8 cellular contexts compared by ENCODE assay signal in genomic region chr6:33419580-33420492, GRCh38. TPM values are rescaled to one million over a fixed set of nuclear protein-coding genes. Genes with fewer than 3 reads are reported as not detected.
DNase-seq lines count a peak whose midpoint lies in the region; ATAC-seq and TF ChIP-seq lines count a peak whose summit lies in the region.

SYNGAP1 (plus strand) TSS chr6:33420065; CDS start chr6:33420265, 200 bp downstream.

- intact Hi-C loops in activated T-helper 1 cell treated with anti-CD3 and anti-CD28 coated beads, Interleukin-12 subunit alpha, Interleukin-12 subunit beta, Interleukin-2, Interleukin-4 antibody, amounts not matched to agents 30 ng/mL and 10 ng/mL and 1 ng/mL, durations not matched to agents 14 hours and 24 hours and 36 hours (cut with micrococcal nuclease): loop anchor here (2.0 to 10.0 kb wide), 6 partner anchors 151 to 1799 kb away; partner anchors contain the start of genes AGPAT1, LEMD2, PRRC2A and PSMB8

- peak within 1 kb of the TSS; percentile 95 for H3K4me3 Mint-ChIP-seq in activated T-helper 1 cell treated with anti-CD3 and anti-CD28 coated beads, Interleukin-12 subunit alpha, Interleukin-12 subunit beta, Interleukin-2, Interleukin-4 antibody, amounts not matched to agents 30 ng/mL and 10 ng/mL and 1 ng/mL, durations not matched to agents 14 hours and 24 hours and 36 hours

- H3K4me1 Mint-ChIP-seq in activated T-helper 1 cell treated with anti-CD3 and anti-CD28 coated beads, Interleukin-12 subunit alpha, Interleukin-12 subunit beta, Interleukin-2, Interleukin-4 antibody, amounts not matched to agents 30 ng/mL and 10 ng/mL and 1 ng/mL, durations not matched to agents 14 hours and 24 hours and 36 hours (ENCODE audit: low read depth): peaks cover 72% of the 10 kb centered on the region

- ATAC-seq in GM18505 (IDR thresholded peaks at IDR 0.05; ENCODE audit: unreplicated experiment): no peak
- ATAC-seq in HG02840 (IDR thresholded peaks at IDR 0.05; ENCODE audit: low FRiP score, unreplicated experiment): no peak

- TF ChIP-seq CTCF in foreskin fibroblast (IDR thresholded peaks at IDR 0.05; ENCODE audit: low read depth, low read length): no peak

- no peaks in the 10 kb centered on the region for H3K27me3 Mint-ChIP-seq in activated T-helper 1 cell treated with anti-CD3 and anti-CD28 coated beads, Interleukin-12 subunit alpha, Interleukin-12 subunit beta, Interleukin-2, Interleukin-4 antibody, amounts not matched to agents 30 ng/mL and 10 ng/mL and 1 ng/mL, durations not matched to agents 14 hours and 24 hours and 36 hours (ENCODE audit: insufficient read depth)

- DNase-seq in Ammon's horn (ENCODE audit: low spot score) (peak; percentile 71), NCI-H1694 treated with DMSO at 0.1 percent for 48 hours (lab: John Stamatoyannopoulos, UW) (peak; percentile 29), foreskin fibroblast (peak; percentile 61 to 80), nucleus accumbens (lab: John Stamatoyannopoulos, UW) (peak in 38 of 56 donors; percentile 10 to 76 (median 40)), kidney glomerular epithelial cell (lab: John Stamatoyannopoulos, UW) (no peak)
- no peak for DNase-seq in activated T-helper 1 cell treated with anti-CD3 and anti-CD28 coated beads, Interleukin-12 subunit alpha, Interleukin-12 subunit beta, Interleukin-2, Interleukin-4 antibody, amounts not matched to agents 30 ng/mL and 10 ng/mL and 1 ng/mL, durations not matched to agents 14 hours and 24 hours and 36 hours (ENCODE audit: low spot score)

- TF ChIP-seq POLR2A in GM18505 (IDR thresholded peaks at IDR 0.05; ENCODE audit: borderline replicate concordance, extremely low read depth, insufficient read depth, insufficient read length): no peak

- H3K4me3 ChIP-seq in foreskin fibroblast (ENCODE audit: low read depth in 1 of 2, low read length in 2 of 2): peak within 1 kb of the TSS; percentile 52 to 68

- H3K9me3 Mint-ChIP-seq in activated T-helper 1 cell treated with anti-CD3 and anti-CD28 coated beads, Interleukin-12 subunit alpha, Interleukin-12 subunit beta, Interleukin-2, Interleukin-4 antibody, amounts not matched to agents 30 ng/mL and 10 ng/mL and 1 ng/mL, durations not matched to agents 14 hours and 24 hours and 36 hours: no peaks in the 10 kb centered on the region

- H3K36me3 Mint-ChIP-seq in activated T-helper 1 cell treated with anti-CD3 and anti-CD28 coated beads, Interleukin-12 subunit alpha, Interleukin-12 subunit beta, Interleukin-2, Interleukin-4 antibody, amounts not matched to agents 30 ng/mL and 10 ng/mL and 1 ng/mL, durations not matched to agents 14 hours and 24 hours and 36 hours (ENCODE audit: low read depth): peaks cover 30% of the 10 kb centered on the region

- H3K27ac Mint-ChIP-seq in activated T-helper 1 cell treated with anti-CD3 and anti-CD28 coated beads, Interleukin-12 subunit alpha, Interleukin-12 subunit beta, Interleukin-2, Interleukin-4 antibody, amounts not matched to agents 30 ng/mL and 10 ng/mL and 1 ng/mL, durations not matched to agents 14 hours and 24 hours and 36 hours: peak within 1 kb of the TSS; percentile 96

RNA-seq across cellular contexts. Expression of gene SYNGAP1, which starts in this region (rescaled TPM):
- total RNA-seq in activated T-helper 1 cell treated with anti-CD3 and anti-CD28 coated beads, Interleukin-12 subunit alpha, Interleukin-12 subunit beta, Interleukin-2, Interleukin-4 antibody, amounts not matched to agents 30 ng/mL and 10 ng/mL and 1 ng/mL, durations not matched to agents 14 hours and 24 hours and 36 hours: 37.1 and 56.6 TPM in 2 replicates

Comparison
In these comparisons a context has a peak if more than half of its experiments do, and no peak if none do; other contexts are left out.
1. DNase-seq: peak in Ammon's horn (single experiment), NCI-H1694 treated with DMSO at 0.1 percent for 48 hours (single experiment), foreskin fibroblast (2 of 2) and nucleus accumbens (38 of 56); none in activated T-helper 1 cell treated with anti-CD3 and anti-CD28 coated beads, Interleukin-12 subunit alpha, Interleukin-12 subunit beta, Interleukin-2, Interleukin-4 antibody, amounts not matched to agents 30 ng/mL and 10 ng/mL and 1 ng/mL, durations not matched to agents 14 hours and 24 hours and 36 hours (single experiment) and kidney glomerular epithelial cell (single experiment).